In genomic region chr6:143510991-143511891, GRCh38 we compare ENCODE assay signal across 7 cellular contexts. TPM values are rescaled to one million over a fixed set of nuclear protein-coding genes. Genes with fewer than 3 reads are reported as not detected.
DNase-seq lines count a peak whose midpoint lies in the region; ATAC-seq and TF ChIP-seq lines count a peak whose summit lies in the region.

Gene FUCA2, minus strand, starts transcription at chr6:143511720. Its CDS starts 86 bp downstream, at chr6:143511634.

- peak; percentile 70 for DNase-seq in NCI-H2171 treated with DMSO at 0.1 percent for 48 hours (lab: John Stamatoyannopoulos, UW)
- peak; percentile 73 to 78 for DNase-seq in activated CD4-positive, alpha-beta T cell treated with anti-CD3 and anti-CD28 coated beads, Interleukin-2, amount 50 U/mL, for 48 hours
- peak; percentile 88 for DNase-seq in dermis blood vessel endothelial cell
- peak; percentile 94 to 97 for DNase-seq in left lung
- DNase-seq in stimulated activated CD4-positive, alpha-beta T cell treated with anti-CD3 and anti-CD28 coated beads, Interleukin-2, amount 100 ng/mL, for 24 hours: peak; percentile 74 to 75

- peak within 1 kb of the TSS; percentile 85 to 93 for H3K27ac ChIP-seq in left lung

- TF ChIP-seq CTCF in left lung (IDR thresholded peaks at IDR 0.05): no peak

- H3K4me1 ChIP-seq in left lung: peaks cover 11 to 50% of the 10 kb centered on the region in 2 donors

- intact Hi-C loops in left lung (cut with DNase I): no loop called here

- H3K9me3 ChIP-seq in left lung: no peaks in the 10 kb centered on the region

- peak; percentile 73 for ATAC-seq in GM18498 (IDR thresholded peaks at IDR 0.05; ENCODE audit: unreplicated experiment)
- peak; percentile 56 for ATAC-seq in HG02763 (IDR thresholded peaks at IDR 0.05; ENCODE audit: unreplicated experiment)
- ATAC-seq in left lung: peak; percentile 89

- peaks cover 0 to 14% of the 10 kb centered on the region in 2 donors for H3K36me3 ChIP-seq in left lung

- H3K4me3 ChIP-seq in left lung: peak within 1 kb of the TSS; percentile 45 to 73

- no peaks in the 10 kb centered on the region for H3K27me3 ChIP-seq in left lung

RNA-seq across cellular contexts. Expression of gene FUCA2, which starts in this region (rescaled TPM):
- total RNA-seq in dermis blood vessel endothelial cell (30.3 and 52.8 TPM in 2 replicates), left lung (10 to 100 TPM; 45.6 to 83.4 TPM)

Comparison
In these comparisons a context has a peak if more than half of its experiments do, and no peak if none do; other contexts are left out.
1. Peak in every context shown above with its lines: DNase-seq, ATAC-seq, H3K4me3 ChIP-seq and H3K27ac ChIP-seq.